In genomic region chr2:231570903-231571302, GRCh38 we compare ENCODE assay signal across 1 cellular context.
TF ChIP-seq lines count a peak whose summit lies in the region.

No MANE protein-coding gene starts in this region.

TF ChIP-seq in K562, 482 proteins besides CTCF, POLR2A, EP300 and RAD21:
- TF ChIP-seq ZNF384 (IDR thresholded peaks at IDR 0.05; ENCODE audit: low read depth, low read length): 0 out of 2 replicates have a peak, but pooled peaks have one; percentile 22
- TF ChIP-seq, protein P1, sequence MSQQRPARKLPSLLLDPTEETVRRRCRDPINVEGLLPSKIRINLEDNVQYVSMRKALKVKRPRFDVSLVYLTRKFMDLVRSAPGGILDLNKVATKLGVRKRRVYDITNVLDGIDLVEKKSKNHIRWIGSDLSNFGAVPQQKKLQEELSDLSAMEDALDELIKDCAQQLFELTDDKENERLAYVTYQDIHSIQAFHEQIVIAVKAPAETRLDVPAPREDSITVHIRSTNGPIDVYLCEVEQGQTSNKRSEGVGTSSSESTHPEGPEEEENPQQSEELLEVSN (IDR thresholded peaks at IDR 0.05; ENCODE audit: borderline replicate concordance in 1 of 2, extremely low read depth in 1 of 2, insufficient read depth in 1 of 2, insufficient read length in 1 of 2, low read depth in 1 of 2, low read length in 1 of 2, poor library complexity in 1 of 2, severe bottlenecking in 1 of 2): no peak
- TF ChIP-seq GATA2 (CRISPR knock-in tag; IDR thresholded peaks at IDR 0.05): no peak
- no peak for TF ChIP-seq FOXM1 (IDR thresholded peaks at IDR 0.05; ENCODE audit: low read depth)
- TF ChIP-seq FOXM1 (CRISPR knock-in tag; IDR thresholded peaks at IDR 0.05; ENCODE audit: low read depth): no peak
- TF ChIP-seq CBFA2T2 (conservative IDR thresholded peaks at IDR 0.05): peak; percentile 49
- TF ChIP-seq TAL1 (IDR thresholded peaks at IDR 0.05): peak; percentile 57; the same call in 1 of the 2 replicates
- TF ChIP-seq TCF3 (CRISPR knock-in tag; IDR thresholded peaks at IDR 0.05): peak; percentile 65
- peak; percentile 69 for TF ChIP-seq CBFA2T3 (IDR thresholded peaks at IDR 0.05)
- no peak for TF ChIP-seq PRPF4 (IDR thresholded peaks at IDR 0.05; ENCODE audit: insufficient read depth, low read depth, low read length, poor library complexity, severe bottlenecking)
- peak; percentile 56 for TF ChIP-seq ARID1B (IDR thresholded peaks at IDR 0.05)
- 0 out of 2 replicates have a peak, but pooled peaks have one; percentile 36 for TF ChIP-seq ZSCAN29 (IDR thresholded peaks at IDR 0.05)
